In the genomic region with DNA sequence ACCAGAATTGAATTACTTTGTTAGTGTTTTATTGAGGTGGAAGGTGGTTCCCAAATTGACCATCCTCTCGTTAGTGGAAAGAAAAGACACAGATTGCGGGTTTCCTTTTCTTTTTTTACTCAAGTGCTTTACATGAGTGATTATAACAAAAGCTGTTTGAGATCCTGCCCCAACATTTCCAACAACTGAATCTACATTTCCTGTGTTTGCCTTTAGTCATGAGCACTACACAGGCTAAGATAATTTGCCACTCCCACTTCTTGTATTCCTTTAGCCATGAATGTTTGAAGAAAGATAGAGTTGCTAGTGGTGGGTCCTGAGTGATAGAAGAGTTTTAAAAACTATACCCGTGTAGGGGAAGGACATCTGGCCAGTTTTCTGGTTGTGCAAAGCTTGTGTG, we compare ENCODE assay signal across 22 cellular contexts. TPM values are rescaled to one million over a fixed set of nuclear protein-coding genes. Genes with fewer than 3 reads are reported as not detected.
A peak's percentile ranks its signal among the peaks of the same experiment; 100 is the strongest.
DNase-seq lines count a peak whose midpoint lies in the region; ATAC-seq, FAIRE-seq and TF ChIP-seq lines count a peak whose summit lies in the region.
"Had no signal": no experiment of that assay in that cellular context is flagged by ENCODE, and none has a peak within 500 bp of the region (broad histone marks: within the 10 kb centered on the region; RNA-seq: fewer than 3 reads in every experiment).

No MANE protein-coding gene starts in this region.

- no peak overlapping the region for H3K27ac ChIP-seq in H1 (ENCODE audit: low read depth, low read length)
- H3K27ac ChIP-seq: C4-2B, GM23248 had no signal

- 83% methylated on average over 3 of the region's 3 CpGs; no CpG with 5 or more reads in 1 of the 2 experiments for WGBS in H1 (ENCODE audit: extremely low coverage in 1 of 2, insufficient coverage in 1 of 2, insufficient read length in 1 of 2, insufficient replicate concordance in 2 of 2, low coverage in 1 of 2, low lambda C conversion rate in 2 of 2, missing lambda C conversion rate in 1 of 2), 2 experiments

- H2BK12ac ChIP-seq in H1 (ENCODE audit: low read depth, low read length): no peak overlapping the region

- POLR2A ChIA-PET in H1 (lab: Charles Lee; ENCODE audit: partially characterized antibody): no interaction called here

- H4K5ac ChIP-seq in H1 (ENCODE audit: insufficient read length, low read depth, low read length): no peak overlapping the region

- no peak overlapping the region for H3K56ac ChIP-seq in H1 (replicated peaks; ENCODE audit: insufficient read length, low read depth, low read length)

- H3K23ac ChIP-seq in H1 (ENCODE audit: insufficient read length): no peak overlapping the region

- no peak overlapping the region for H2BK5ac ChIP-seq in H1 (ENCODE audit: low read depth, low read length)

- H3K27me3 ChIP-seq in H1 (replicated peaks in 1 of 4; ENCODE audit: control insufficient read depth in 3 of 4, extremely low read depth in 1 of 4, insufficient read depth in 3 of 4, low read length in 3 of 4): no peaks in the 10 kb centered on the region
- H3K27me3 ChIP-seq: MG63 had no signal

- no peak overlapping the region for H3K4ac ChIP-seq in H1 (replicated peaks; ENCODE audit: insufficient read length, low read depth, low read length)

- TF ChIP-seq CTCF in H1 (IDR thresholded peaks at IDR 0.05; ENCODE audit: control extremely low read depth in 1 of 3, insufficient read depth in 1 of 3, low read depth in 1 of 3, low read length in 3 of 3): no peak

- no peaks in the 10 kb centered on the region for H3K4me1 ChIP-seq in H1 (replicated peaks in 1 of 4; ENCODE audit: control insufficient read depth in 3 of 4, insufficient read depth in 4 of 4, low read length in 3 of 4)

- H3K4me2 ChIP-seq in H1 (ENCODE audit: insufficient read depth in 1 of 2, low read depth in 2 of 2, low read length in 2 of 2): no peak overlapping the region
- H3K4me2 ChIP-seq: SK-N-SH had no signal

- TF ChIP-seq RAD21 in H1 (IDR thresholded peaks at IDR 0.05 in 1 of 2, conservative IDR thresholded peaks at IDR 0.05 in 1 of 2; ENCODE audit: low read depth in 2 of 2, low read length in 2 of 2): no peak

- ATAC-seq in HG02885 (IDR thresholded peaks at IDR 0.05; ENCODE audit: poor library complexity, unreplicated experiment): no peak

- CTCF ChIA-PET in H1 (lab: Charles Lee; ENCODE audit: partially characterized antibody): no interaction called here

- H3K36me3 ChIP-seq in H1 (ENCODE audit: control insufficient read depth in 2 of 4, insufficient read depth in 4 of 4, low read length in 3 of 4): no peaks in the 10 kb centered on the region
- H3K36me3 ChIP-seq: MG63 had no signal

- H3K14ac ChIP-seq in H1 (ENCODE audit: insufficient read length): no peak overlapping the region

- no peak for FAIRE-seq in H1 (lab: Jason Lieb, UNC)
- FAIRE-seq: GM12892 had no signal

- no peak overlapping the region for H4K91ac ChIP-seq in H1 (replicated peaks; ENCODE audit: insufficient read length, low read length)

- H4K8ac ChIP-seq in H1 (ENCODE audit: extremely low read depth, insufficient read depth, low read length): no peak overlapping the region

- no peak for TF ChIP-seq EP300 in H1 (IDR thresholded peaks at IDR 0.05; ENCODE audit: borderline replicate concordance in 1 of 2, low read depth in 2 of 2, low read length in 2 of 2)

- H3K79me2 ChIP-seq in H1 (ENCODE audit: control insufficient read depth in 1 of 2, insufficient read depth in 2 of 2, low read length in 2 of 2): no peaks in the 10 kb centered on the region

- H4K20me1 ChIP-seq in H1 (replicated peaks in 1 of 2; ENCODE audit: control insufficient read depth in 1 of 2, insufficient read depth in 2 of 2, low read length in 2 of 2): no peaks in the 10 kb centered on the region

- no peaks in the 10 kb centered on the region for H3K23me2 ChIP-seq in H1 (ENCODE audit: low read depth, low read length)

- no peak overlapping the region for H3K4me3 ChIP-seq in H1 (ENCODE audit: extremely low read depth in 1 of 4, insufficient read depth in 2 of 4, low read depth in 3 of 4, low read length in 4 of 4)
- H3K4me3 ChIP-seq: GM23248, MG63 had no signal

- no peaks in the 10 kb centered on the region for H3K9me3 ChIP-seq in H1 (ENCODE audit: insufficient read depth in 2 of 2, low read depth in 1 of 2, low read length in 1 of 2)
- H3K9me3 ChIP-seq: MG63, SK-N-SH had no signal

- no peak overlapping the region for H3K18ac ChIP-seq in H1 (ENCODE audit: extremely low read depth, low read length)

- no peaks in the 10 kb centered on the region for H3K79me1 ChIP-seq in H1 (ENCODE audit: low read depth, low read length)

- no peak overlapping the region for H2BK15ac ChIP-seq in H1 (ENCODE audit: low read length)

- peak overlapping the region; percentile 10; the same call in 1 of the 2 replicates for H2AFZ ChIP-seq in H1 (ENCODE audit: low read length)
- H2AFZ ChIP-seq: GM23248 had no signal

- no peak for TF ChIP-seq POLR2A in H1 (IDR thresholded peaks at IDR 0.05; ENCODE audit: control extremely low read depth in 1 of 2, low read depth in 2 of 2, low read length in 2 of 2)

- no peak overlapping the region for H2AK5ac ChIP-seq in H1 (ENCODE audit: low read depth, low read length)

- H2BK120ac ChIP-seq in H1 (replicated peaks; ENCODE audit: low read depth, low read length): no peak overlapping the region

- no peak overlapping the region for H3K9ac ChIP-seq in H1 (replicated peaks in 1 of 4; ENCODE audit: extremely low read depth in 1 of 4, low read depth in 3 of 4, low read length in 3 of 4)
- H3K9ac ChIP-seq: GM23248, SK-N-SH had no signal

- DNase-seq in NCI-H1417 (lab: John Stamatoyannopoulos, UW) (peak in 2 of 3 experiments; percentile 25 to 62), NCI-H1417 treated with DMSO at 0.1 percent for 48 hours (lab: John Stamatoyannopoulos, UW) (no peak), ELR (ENCODE audit: low read depth) (peak; percentile 50), NCI-H69 (lab: John Stamatoyannopoulos, UW) (peak; percentile 71), H1 (ENCODE audit: low read depth in 1 of 2, low spot score in 2 of 2) (no peak), epidermal melanocyte (ENCODE audit: insufficient read length, low spot score) (no peak)
- DNase-seq in activated CD4-positive, CD25-positive, alpha-beta regulatory T cell (lab: John Stamatoyannopoulos, UW): no peak
- DNase-seq: 8988T, DMS79 treated with DMSO at 0.1 percent for 48 hours, GDM1, GM23248, HFFc6, MG63, NCI-H1092 treated with DMSO at 0.1 percent for 48 hours, NCI-H2029, NCI-H446 treated with DMSO at 0.1 percent for 48 hours, Right ventricle myocardium superior, SK-N-SH, T-helper 1 cell had no signal

- no peak overlapping the region for H2BK20ac ChIP-seq in H1 (ENCODE audit: low read length)

TF ChIP-seq in H1, 55 proteins besides CTCF, POLR2A, EP300 and RAD21 (continues in another document):
- TF ChIP-seq GTF2F1 (IDR thresholded peaks at IDR 0.05; ENCODE audit: borderline replicate concordance, low read depth, low read length) (no peak), CEBPB (IDR thresholded peaks at IDR 0.05; ENCODE audit: low read depth, low read length) (no peak), YY1 (IDR thresholded peaks at IDR 0.05; ENCODE audit: low read depth, low read length) (no peak), RNF2 (IDR thresholded peaks at IDR 0.05; ENCODE audit: borderline replicate concordance, low read depth, low read length, missing control alignments, poor library complexity, severe bottlenecking) (no peak), PHF8 (conservative IDR thresholded peaks at IDR 0.05; ENCODE audit: low read depth, low read length) (no peak), NRF1 (IDR thresholded peaks at IDR 0.05; ENCODE audit: low read depth, low read length) (no peak), MAFK (IDR thresholded peaks at IDR 0.05; ENCODE audit: low read depth, low read length) (no peak), CHD1 (IDR thresholded peaks at IDR 0.05; ENCODE audit: low read depth, low read length) (no peak), BRCA1 (IDR thresholded peaks at IDR 0.05; ENCODE audit: low read depth, low read length) (no peak), SP4 (IDR thresholded peaks at IDR 0.05; ENCODE audit: low read length) (no peak), TBP (IDR thresholded peaks at IDR 0.05; ENCODE audit: low read depth, low read length) (no peak), ASH2L (IDR thresholded peaks at IDR 0.05; ENCODE audit: low read length) (no peak), SP1 (IDR thresholded peaks at IDR 0.05; ENCODE audit: low read depth, low read length) (no peak), BCL11A (IDR thresholded peaks at IDR 0.05; ENCODE audit: low read depth in 2 of 2, low read length in 2 of 2) (no peak), SP2 (IDR thresholded peaks at IDR 0.05; ENCODE audit: low read length) (no peak)
- TF ChIP-seq, protein P1, sequence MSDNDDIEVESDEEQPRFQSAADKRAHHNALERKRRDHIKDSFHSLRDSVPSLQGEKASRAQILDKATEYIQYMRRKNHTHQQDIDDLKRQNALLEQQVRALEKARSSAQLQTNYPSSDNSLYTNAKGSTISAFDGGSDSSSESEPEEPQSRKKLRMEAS (IDR thresholded peaks at IDR 0.05): no peak
- TF ChIP-seq, protein P2, sequence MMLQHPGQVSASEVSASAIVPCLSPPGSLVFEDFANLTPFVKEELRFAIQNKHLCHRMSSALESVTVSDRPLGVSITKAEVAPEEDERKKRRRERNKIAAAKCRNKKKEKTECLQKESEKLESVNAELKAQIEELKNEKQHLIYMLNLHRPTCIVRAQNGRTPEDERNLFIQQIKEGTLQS (IDR thresholded peaks at IDR 0.05; ENCODE audit: insufficient read depth, low read depth, low read length): no peak
- TF ChIP-seq, protein P3, sequence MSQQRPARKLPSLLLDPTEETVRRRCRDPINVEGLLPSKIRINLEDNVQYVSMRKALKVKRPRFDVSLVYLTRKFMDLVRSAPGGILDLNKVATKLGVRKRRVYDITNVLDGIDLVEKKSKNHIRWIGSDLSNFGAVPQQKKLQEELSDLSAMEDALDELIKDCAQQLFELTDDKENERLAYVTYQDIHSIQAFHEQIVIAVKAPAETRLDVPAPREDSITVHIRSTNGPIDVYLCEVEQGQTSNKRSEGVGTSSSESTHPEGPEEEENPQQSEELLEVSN (IDR thresholded peaks at IDR 0.05): no peak

RNA-seq across cellular contexts. Expression of a gene that starts 16.0 kb away (rescaled TPM):
- not detected in 2 replicates for total RNA-seq in H1 (2021; fragmentation: NEBNext Ultra II Directional; extraction: Animal tissue kit (Norgen Biotek cat#: 25700))
- polyA plus RNA-seq in H1 (2011; rRNA removed): not detected in 2 replicates
- not detected for polyA plus RNA-seq in H1 (2011; cell fraction: cytosol; rRNA removed)
- polyA plus RNA-seq in H1 (2011; cell fraction: nucleus; rRNA removed): not detected
- polyA plus RNA-seq in H1 (2012, experiment 1 of 2): not detected in 4 replicates
- not detected for polyA plus RNA-seq in H1 (2012, experiment 2 of 2)
- polyA plus RNA-seq in H1 (2013, experiment 1 of 2): 0.30 TPM
- 0.26 TPM for polyA plus RNA-seq in H1 (2013, experiment 2 of 2)
- polyA minus RNA-seq in H1 (2011; rRNA and poly(A)+ RNA removed): not detected in 2 replicates
- polyA minus RNA-seq in H1 (2011; cell fraction: cytosol; rRNA and poly(A)+ RNA removed): not detected
- polyA minus RNA-seq in H1 (2011; cell fraction: nucleus; rRNA and poly(A)+ RNA removed): not detected
- total RNA-seq: GM23248, HFFc6 had no signal

Comparison
In these comparisons a context has a peak if more than half of its experiments do, and no peak if none do; other contexts are left out.
1. DNase-seq: peak in NCI-H1417 (2 of 3), ELR (single experiment) and NCI-H69 (single experiment); none in NCI-H1417 treated with DMSO at 0.1 percent for 48 hours (single experiment), H1 (0 of 2), epidermal melanocyte (single experiment) and activated CD4-positive, CD25-positive, alpha-beta regulatory T cell (0 of 4).